In genomic region chr20:3777726-3778629, GRCh38 we compare ENCODE assay signal across 8 cellular contexts. TPM values are rescaled to one million over a fixed set of nuclear protein-coding genes. Genes with fewer than 3 reads are reported as not detected.
DNase-seq lines count a peak whose midpoint lies in the region; ATAC-seq and TF ChIP-seq lines count a peak whose summit lies in the region.

No MANE protein-coding gene starts in this region.

- no peaks in the 10 kb centered on the region for H3K36me3 Mint-ChIP-seq in activated T-cell treated with anti-CD3 and anti-CD28 coated beads, Interleukin-2, amount 50 U/mL, for 72 hours (ENCODE audit: insufficient read depth in 2 of 2)

- no peak for TF ChIP-seq POLR2A in GM18505 (IDR thresholded peaks at IDR 0.05; ENCODE audit: borderline replicate concordance, extremely low read depth, insufficient read depth, insufficient read length)

- H2BK15ac ChIP-seq in neuronal stem cell (ENCODE audit: low read length) = peak overlapping the region; percentile 98

- no peak overlapping the region for H3K27ac Mint-ChIP-seq in activated T-cell treated with anti-CD3 and anti-CD28 coated beads, Interleukin-2, amount 50 U/mL, for 72 hours

- peak overlapping the region; percentile 85 to 87 for H3K4me3 Mint-ChIP-seq in activated T-cell treated with anti-CD3 and anti-CD28 coated beads, Interleukin-2, amount 50 U/mL, for 72 hours

- H2BK5ac ChIP-seq in neuronal stem cell (ENCODE audit: low read length) = no peak overlapping the region

- WGBS in neuronal stem cell (ENCODE audit: extremely low coverage in 2 of 2, insufficient read length in 2 of 2, insufficient replicate concordance in 1 of 2), 2 donors = no CpG with 5 or more reads among the region's 70 CpGs

- no peak overlapping the region for H3K4ac ChIP-seq in neuronal stem cell (ENCODE audit: low read length)

- peak overlapping the region; percentile 75 for H2BK120ac ChIP-seq in neuronal stem cell (ENCODE audit: low read depth, low read length)

- H2AFZ ChIP-seq in neuronal stem cell (ENCODE audit: low read length) = peak overlapping the region; percentile 97

- peak overlapping the region; percentile 92 for H3K4me2 ChIP-seq in neuronal stem cell (ENCODE audit: insufficient read depth, low read length, poor library complexity, severe bottlenecking)

- H3K4me1 ChIP-seq in neuronal stem cell (ENCODE audit: control insufficient read depth in 2 of 2, insufficient read depth in 1 of 2, low read depth in 1 of 2, low read length in 2 of 2) = peaks cover 3 to 10% of the 10 kb centered on the region in 2 donors

- H3K27me3 Mint-ChIP-seq in activated T-cell treated with anti-CD3 and anti-CD28 coated beads, Interleukin-2, amount 50 U/mL, for 72 hours (ENCODE audit: low read depth) = peaks cover 20% of the 10 kb centered on the region

- no peak for TF ChIP-seq CTCF in foreskin fibroblast (IDR thresholded peaks at IDR 0.05; ENCODE audit: low read depth, low read length)

- no peak overlapping the region for H3K27ac ChIP-seq in neuronal stem cell (replicated peaks; ENCODE audit: low read length)

- no peak overlapping the region for H4K8ac ChIP-seq in neuronal stem cell (ENCODE audit: low read depth, low read length)

- peaks cover 3 to 4% of the 10 kb centered on the region in 2 donors for H3K9me3 ChIP-seq in neuronal stem cell (replicated peaks in 1 of 2; ENCODE audit: control insufficient read depth in 2 of 2, insufficient read depth in 1 of 2, low read depth in 1 of 2, low read length in 2 of 2)

- no peaks in the 10 kb centered on the region for H3K9me3 Mint-ChIP-seq in activated T-cell treated with anti-CD3 and anti-CD28 coated beads, Interleukin-2, amount 50 U/mL, for 72 hours

- H3K27me3 ChIP-seq in neuronal stem cell (ENCODE audit: control insufficient read depth in 3 of 3, insufficient read depth in 3 of 3, low read depth in 1 of 3, low read length in 3 of 3) = peaks cover 2 to 51% (median 34%) of the 10 kb centered on the region in 3 experiments

- no peaks in the 10 kb centered on the region for H3K36me3 ChIP-seq in neuronal stem cell (replicated peaks in 1 of 2; ENCODE audit: control insufficient read depth in 2 of 2, insufficient read depth in 2 of 2, low read length in 2 of 2)

- H3K9ac ChIP-seq in neuronal stem cell (ENCODE audit: low read depth, low read length, poor library complexity) = peak overlapping the region; percentile 74

- H3K14ac ChIP-seq in neuronal stem cell (ENCODE audit: low read length) = peak overlapping the region; percentile 95

- peak overlapping the region; percentile 44 for H2AK5ac ChIP-seq in neuronal stem cell (ENCODE audit: low read depth, low read length)

- peaks cover 38% of the 10 kb centered on the region for H3K4me1 Mint-ChIP-seq in activated T-cell treated with anti-CD3 and anti-CD28 coated beads, Interleukin-2, amount 50 U/mL, for 72 hours (ENCODE audit: low read depth)

- peak; percentile 28 for DNase-seq in DMS79 treated with DMSO at 0.1 percent for 48 hours (lab: John Stamatoyannopoulos, UW)
- peak; percentile 79 for DNase-seq in NCI-H146 (lab: John Stamatoyannopoulos, UW)
- peak; percentile 58 to 60 for DNase-seq in activated T-cell treated with anti-CD3 and anti-CD28 coated beads, Interleukin-2, amount 50 U/mL, for 72 hours
- DNase-seq in foreskin fibroblast = peak; percentile 49 to 84
- DNase-seq in neuronal stem cell (ENCODE audit: low spot score) = peak; percentile 47
- DNase-seq in KG1 (lab: John Stamatoyannopoulos, UW) = no peak
- no peak for DNase-seq in putamen (ENCODE audit: low spot score)

- H4K91ac ChIP-seq in neuronal stem cell (ENCODE audit: low read depth, low read length, poor library complexity) = no peak overlapping the region

- H3K79me1 ChIP-seq in neuronal stem cell (ENCODE audit: low read depth, low read length) = no peaks in the 10 kb centered on the region

- H3K4me3 ChIP-seq in foreskin fibroblast (ENCODE audit: low read depth in 1 of 2, low read length in 2 of 2) (peak overlapping the region; percentile 55 to 60), neuronal stem cell (ENCODE audit: low read length in 2 of 2) (peak overlapping the region; percentile 37 to 79)

- H2BK12ac ChIP-seq in neuronal stem cell (ENCODE audit: low read length) = peak overlapping the region; percentile 53

- peak; percentile 79 for ATAC-seq in activated T-cell treated with anti-CD3 and anti-CD28 coated beads, Interleukin-2, amount 50 U/mL, for 72 hours (replicated peaks in 1 of 2)
- ATAC-seq in GM18505 (IDR thresholded peaks at IDR 0.05; ENCODE audit: unreplicated experiment) = no peak

- peak overlapping the region; percentile 69 for H3K23ac ChIP-seq in neuronal stem cell (ENCODE audit: low read depth, low read length, poor library complexity)

- H3K18ac ChIP-seq in neuronal stem cell (ENCODE audit: low read length) = peak overlapping the region; percentile 92

RNA-seq across cellular contexts. Expression of gene SPEF1, which starts 3.3 kb away (rescaled TPM):
- total RNA-seq in activated T-cell treated with anti-CD3 and anti-CD28 coated beads, Interleukin-2, amount 50 U/mL, for 72 hours = under 1 TPM; 0.48 to 0.49 TPM
- 0.13 TPM for polyA plus RNA-seq in neuronal stem cell (2013, experiment 1 of 2)
- 0.21 TPM for polyA plus RNA-seq in neuronal stem cell (2013, experiment 2 of 2)

RNA-seq across cellular contexts. Expression of gene CENPB, which starts 8.6 kb away (rescaled TPM):
- 10 to 100 TPM; 30.4 to 31.5 TPM for total RNA-seq in activated T-cell treated with anti-CD3 and anti-CD28 coated beads, Interleukin-2, amount 50 U/mL, for 72 hours
- 21.7 TPM for polyA plus RNA-seq in neuronal stem cell (2013, experiment 1 of 2)
- 21.0 TPM for polyA plus RNA-seq in neuronal stem cell (2013, experiment 2 of 2)

RNA-seq across cellular contexts. Expression of gene ADISSP, which starts 10.4 kb away (rescaled TPM):
- total RNA-seq in activated T-cell treated with anti-CD3 and anti-CD28 coated beads, Interleukin-2, amount 50 U/mL, for 72 hours = 10 to 100 TPM; 26.3 to 35.8 TPM
- 57.7 TPM for polyA plus RNA-seq in neuronal stem cell (2013, experiment 1 of 2)
- polyA plus RNA-seq in neuronal stem cell (2013, experiment 2 of 2) = 57.2 TPM

RNA-seq across cellular contexts. Expression of gene CDC25B, which starts 18.1 kb away (rescaled TPM):
- 100 to 1,000 TPM; 121 to 128 TPM for total RNA-seq in activated T-cell treated with anti-CD3 and anti-CD28 coated beads, Interleukin-2, amount 50 U/mL, for 72 hours
- polyA plus RNA-seq in neuronal stem cell (2013, experiment 1 of 2) = 31.6 TPM
- polyA plus RNA-seq in neuronal stem cell (2013, experiment 2 of 2) = 31.4 TPM

RNA-seq across cellular contexts. Expression of gene AP5S1, which starts 42.4 kb away (rescaled TPM):
- total RNA-seq in activated T-cell treated with anti-CD3 and anti-CD28 coated beads, Interleukin-2, amount 50 U/mL, for 72 hours = 10 to 100 TPM; 10.3 to 13.7 TPM
- polyA plus RNA-seq in neuronal stem cell (2013, experiment 1 of 2) = 1.3 TPM
- 1.3 TPM for polyA plus RNA-seq in neuronal stem cell (2013, experiment 2 of 2)

Comparison
In these comparisons a context has a peak if more than half of its experiments do, and no peak if none do; other contexts are left out.
1. DNase-seq: peak in DMS79 treated with DMSO at 0.1 percent for 48 hours (single experiment), NCI-H146 (single experiment), activated T-cell treated with anti-CD3 and anti-CD28 coated beads, Interleukin-2, amount 50 U/mL, for 72 hours (2 of 2), foreskin fibroblast (2 of 2) and neuronal stem cell (single experiment); none in KG1 (single experiment) and putamen (single experiment).